10 cellular contexts compared by ENCODE assay signal in genomic region chr2:105761931-105762515, GRCh38. TPM values are rescaled to one million over a fixed set of nuclear protein-coding genes. Genes with fewer than 3 reads are reported as not detected.
DNase-seq lines count a peak whose midpoint lies in the region; ATAC-seq lines count a peak whose summit lies in the region.
"Had no signal": no experiment of that assay in that cellular context is flagged by ENCODE, and none has a peak within 500 bp of the region (broad histone marks: within the 10 kb centered on the region; RNA-seq: fewer than 3 reads in every experiment).

No MANE protein-coding gene starts in this region.

- H2BK120ac ChIP-seq in neuronal stem cell (ENCODE audit: low read depth, low read length) (no peak overlapping the region), trophoblast cell (ENCODE audit: insufficient read depth, low read length, poor library complexity) (no peak overlapping the region)

- H2AFZ ChIP-seq in neuronal stem cell (ENCODE audit: low read length) (no peak overlapping the region), trophoblast cell (ENCODE audit: insufficient read depth, low read length, poor library complexity) (no peak overlapping the region)

- H3K79me2 ChIP-seq in trophoblast cell (ENCODE audit: control insufficient read depth, insufficient read depth, low read length, poor library complexity): peaks cover 22% of the 10 kb centered on the region

- H3K9ac ChIP-seq in HUES48 (ENCODE audit: low read depth, low read length): no peak overlapping the region
- no peak overlapping the region for H3K9ac ChIP-seq in neuronal stem cell (ENCODE audit: low read depth, low read length, poor library complexity)
- no peak overlapping the region for H3K9ac ChIP-seq in trophoblast cell (ENCODE audit: low read length)

- no peak for ATAC-seq in HG03342 (IDR thresholded peaks at IDR 0.05; ENCODE audit: unreplicated experiment)

- no peak overlapping the region for H4K91ac ChIP-seq in neuronal stem cell (ENCODE audit: low read depth, low read length, poor library complexity)
- no peak overlapping the region for H4K91ac ChIP-seq in trophoblast cell (ENCODE audit: low read depth, low read length)

- WGBS in neuronal stem cell (ENCODE audit: extremely low coverage in 2 of 2, insufficient read length in 2 of 2, insufficient replicate concordance in 1 of 2), 2 donors: no CpG with 5 or more reads among the region's 11 CpGs
- WGBS in trophoblast cell (ENCODE audit: extremely low coverage, insufficient coverage, insufficient read length): no CpG with 5 or more reads among the region's 11 CpGs

- H3K9me3 ChIP-seq in HUES48 (ENCODE audit: control insufficient read depth, insufficient read depth, low read length): no peaks in the 10 kb centered on the region
- H3K9me3 ChIP-seq in neuronal stem cell (replicated peaks in 1 of 2; ENCODE audit: control insufficient read depth in 2 of 2, insufficient read depth in 1 of 2, low read depth in 1 of 2, low read length in 2 of 2): no peaks in the 10 kb centered on the region
- no peaks in the 10 kb centered on the region for H3K9me3 ChIP-seq in trophoblast cell (ENCODE audit: insufficient read depth, low read depth, low read length)

- no peak overlapping the region for H3K14ac ChIP-seq in neuronal stem cell (ENCODE audit: low read length)
- no peak overlapping the region for H3K14ac ChIP-seq in trophoblast cell (ENCODE audit: low read length)

- no peak overlapping the region for H4K8ac ChIP-seq in neuronal stem cell (ENCODE audit: low read depth, low read length)
- H4K8ac ChIP-seq in trophoblast cell (ENCODE audit: low read depth, low read length): no peak overlapping the region

- DNase-seq in activated T-cell treated with anti-CD3 and anti-CD28 coated beads, Interleukin-2, amount 50 U/mL, for 48 hours: peak; percentile 16 to 29
- DNase-seq in foreskin melanocyte: peak; percentile 19
- DNase-seq in neuronal stem cell (ENCODE audit: low spot score): peak; percentile 66
- no peak for DNase-seq in LoVo (ENCODE audit: low spot score)
- no peak for DNase-seq in COLO668 (lab: John Stamatoyannopoulos, UW; ENCODE audit: unreplicated experiment)
- DNase-seq in trophoblast cell: no peak
- DNase-seq: NCI-H1417 treated with DMSO at 0.1 percent for 48 hours had no signal

- 0 out of 2 replicates have a peak, but pooled peaks cover 2% of the 10 kb centered on the region for H3K36me3 ChIP-seq in HUES48 (ENCODE audit: control insufficient read depth, insufficient read depth, low read length)
- H3K36me3 ChIP-seq in neuronal stem cell (replicated peaks in 1 of 2; ENCODE audit: control insufficient read depth in 2 of 2, insufficient read depth in 2 of 2, low read length in 2 of 2): peaks cover 0 to 40% of the 10 kb centered on the region in 2 donors
- H3K36me3 ChIP-seq in trophoblast cell (ENCODE audit: control insufficient read depth in 1 of 2, insufficient read depth in 2 of 2, low read length in 2 of 2): peaks cover 7 to 10% of the 10 kb centered on the region in 2 experiments

- no peak overlapping the region for H3K4me2 ChIP-seq in neuronal stem cell (ENCODE audit: insufficient read depth, low read length, poor library complexity, severe bottlenecking)
- no peak overlapping the region for H3K4me2 ChIP-seq in trophoblast cell (ENCODE audit: low read length)

- peaks cover 5% of the 10 kb centered on the region for H3K79me1 ChIP-seq in neuronal stem cell (ENCODE audit: low read depth, low read length)
- no peaks in the 10 kb centered on the region for H3K79me1 ChIP-seq in trophoblast cell (ENCODE audit: low read length)

- H3K4me3 ChIP-seq in HUES48 (ENCODE audit: low read depth, low read length) (no peak overlapping the region), neuronal stem cell (ENCODE audit: low read length in 2 of 2) (no peak overlapping the region), trophoblast cell (ENCODE audit: low read depth, low read length) (no peak overlapping the region)

- peak overlapping the region; percentile 65 for H3K27ac ChIP-seq in HUES48 (ENCODE audit: low read depth, low read length)
- H3K27ac ChIP-seq in neuronal stem cell (replicated peaks; ENCODE audit: low read length): no peak overlapping the region
- H3K27ac ChIP-seq in trophoblast cell (ENCODE audit: low read depth, low read length): no peak overlapping the region
- H3K27ac ChIP-seq: HL-60 had no signal

- peaks cover 34% of the 10 kb centered on the region for H3K4me1 ChIP-seq in HUES48 (ENCODE audit: control insufficient read depth, insufficient read depth, low read length)
- H3K4me1 ChIP-seq in neuronal stem cell (ENCODE audit: control insufficient read depth in 2 of 2, insufficient read depth in 1 of 2, low read depth in 1 of 2, low read length in 2 of 2): peaks cover 6 to 11% of the 10 kb centered on the region in 2 donors
- peaks cover 0 to 2% of the 10 kb centered on the region in 2 experiments for H3K4me1 ChIP-seq in trophoblast cell (ENCODE audit: control insufficient read depth in 1 of 2, insufficient read depth in 2 of 2, low read length in 2 of 2)

- H2BK5ac ChIP-seq in neuronal stem cell (ENCODE audit: low read length) (no peak overlapping the region), trophoblast cell (ENCODE audit: low read depth, low read length, poor library complexity) (no peak overlapping the region)

- H3K27me3 ChIP-seq in HUES48 (ENCODE audit: control insufficient read depth, insufficient read depth, low read length): no peaks in the 10 kb centered on the region
- H3K27me3 ChIP-seq in neuronal stem cell (ENCODE audit: control insufficient read depth in 3 of 3, insufficient read depth in 3 of 3, low read depth in 1 of 3, low read length in 3 of 3): no peaks in the 10 kb centered on the region
- H3K27me3 ChIP-seq in trophoblast cell (ENCODE audit: insufficient read depth, low read length): no peaks in the 10 kb centered on the region

- H3K18ac ChIP-seq in neuronal stem cell (ENCODE audit: low read length): no peak overlapping the region
- no peak overlapping the region for H3K18ac ChIP-seq in trophoblast cell (ENCODE audit: low read length)

- H2AK5ac ChIP-seq in neuronal stem cell (ENCODE audit: low read depth, low read length) (no peak overlapping the region), trophoblast cell (ENCODE audit: low read length) (no peak overlapping the region)

- H2BK15ac ChIP-seq in neuronal stem cell (ENCODE audit: low read length): no peak overlapping the region

- H2BK12ac ChIP-seq in neuronal stem cell (ENCODE audit: low read length) (no peak overlapping the region), trophoblast cell (ENCODE audit: low read length) (no peak overlapping the region)

- H3K4ac ChIP-seq in neuronal stem cell (ENCODE audit: low read length) (no peak overlapping the region), trophoblast cell (ENCODE audit: low read depth, low read length) (no peak overlapping the region)

- H4K12ac ChIP-seq in trophoblast cell (ENCODE audit: low read depth, low read length): no peak overlapping the region

- no peak overlapping the region for H3K23ac ChIP-seq in neuronal stem cell (ENCODE audit: low read depth, low read length, poor library complexity)
- H3K23ac ChIP-seq in trophoblast cell (ENCODE audit: low read length): no peak overlapping the region

RNA-seq across cellular contexts. Expression of gene NCK2, which starts 17.3 kb away (rescaled TPM):
- polyA plus RNA-seq in neuronal stem cell (2013, experiment 1 of 2): 37.1 TPM
- polyA plus RNA-seq in neuronal stem cell (2013, experiment 2 of 2): 37.6 TPM
- 48.7 and 51.4 TPM in 2 replicates for polyA plus RNA-seq in trophoblast cell (2013)

Comparison
In these comparisons a context has a peak if more than half of its experiments do, and no peak if none do; other contexts are left out.
1. DNase-seq: peak in activated T-cell treated with anti-CD3 and anti-CD28 coated beads, Interleukin-2, amount 50 U/mL, for 48 hours (2 of 2), foreskin melanocyte (single experiment) and neuronal stem cell (single experiment); none in LoVo (single experiment), COLO668 (single experiment) and trophoblast cell (0 of 2).